29 cellular contexts compared by ENCODE assay signal in the genomic region with DNA sequence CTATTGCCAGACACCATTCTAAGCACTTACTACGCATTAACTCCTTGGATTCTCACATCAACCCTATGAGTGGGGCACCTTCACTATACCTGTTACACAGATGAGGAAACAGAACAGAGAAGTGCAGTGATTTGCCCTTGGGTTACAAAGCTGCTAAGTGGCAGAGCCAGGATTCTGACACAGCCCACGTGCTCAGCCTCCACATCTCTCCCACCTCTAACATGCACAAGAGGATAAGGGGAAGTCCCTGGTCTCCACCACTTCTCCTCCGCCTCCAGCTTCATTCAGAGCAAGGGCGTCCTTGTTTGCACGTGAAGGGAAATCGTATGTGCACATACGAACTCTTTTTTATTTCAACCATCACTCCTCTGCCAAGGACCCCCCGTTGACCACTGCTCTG.
"Had no signal": no experiment of that assay in that cellular context is flagged by ENCODE, and none has a peak within 500 bp of the region (broad histone marks: within the 10 kb centered on the region; RNA-seq: fewer than 3 reads in every experiment).

No MANE protein-coding gene starts in this region.

- H3K4me3 ChIP-seq: cardiac muscle cell, PC-9 had no signal

- ATAC-seq: activated CD8-positive, alpha-beta T cell treated with anti-CD3 and anti-CD28 coated beads for 36 hours; activated T-cell treated with anti-CD3 and anti-CD28 coated beads, Interleukin-2, amount 50 U/mL, for 72 hours; activated T-helper 17 cell treated with anti-CD3 and anti-CD28 coated beads, Interleukin-2, amount 50 U/mL, for 72 hours; Right ventricle myocardium inferior; SK-N-SH treated with all-trans-retinoic acid at 6 μM for 48 hours had no signal

- H3K36me3 ChIP-seq: cardiac muscle cell had no signal

- H2AFZ ChIP-seq: PC-9 had no signal

- H3K27ac ChIP-seq: cardiac muscle cell, PC-9, RWPE1, WERI-Rb-1 had no signal

- H3K27me3 ChIP-seq: cardiac muscle cell had no signal

- DNase-seq: activated CD4-positive, alpha-beta T cell treated with anti-CD3 and anti-CD28 coated beads, Interleukin-2, amount 10 ng/mL, durations not matched to agents 24 days and 14 days; activated CD4-positive, alpha-beta T cell treated with anti-CD3 and anti-CD28 coated beads, Interleukin-2, amount 50 U/mL, for 4 hours; activated CD8-positive, alpha-beta T cell treated with anti-CD3 and anti-CD28 coated beads for 36 hours; activated effector memory CD4-positive, alpha-beta T cell treated with anti-CD3 and anti-CD28 coated beads, Interleukin-2, amount 50 U/mL, for 16 hours; activated naive CD4-positive, alpha-beta T cell; activated naive CD4-positive, alpha-beta T cell treated with anti-CD3 and anti-CD28 coated beads, Interleukin-2, amount 50 U/mL, for 16 hours; activated naive CD8-positive, alpha-beta T cell treated with anti-CD3 and anti-CD28 coated beads for 36 hours; activated T-cell treated with anti-CD3 and anti-CD28 coated beads, Interleukin-2, amount 50 U/mL, for 1 hour; activated T-cell treated with anti-CD3 and anti-CD28 coated beads, Interleukin-2, amount 50 U/mL, for 72 hours; amniotic stem cell; aorta; NCI-H1048; NCI-H1105 treated with DMSO at 0.1 percent for 48 hours; NCI-H1436; NCI-H1694; NCI-H1930; NCI-H2081 treated with DMSO at 0.1 percent for 48 hours; NCI-H226; NCI-H524 treated with DMSO at 0.1 percent for 48 hours; PC-9; SIG-M5; SW 1271; T1000; WERI-Rb-1 had no signal

- H3K4me2 ChIP-seq: PC-9 had no signal
